11 cellular contexts compared by ENCODE assay signal in genomic region chr2:67917332-67918054, GRCh38.
DNase-seq lines count a peak whose midpoint lies in the region; ATAC-seq and TF ChIP-seq lines count a peak whose summit lies in the region.
"Had no signal": no experiment of that assay in that cellular context is flagged by ENCODE, and none has a peak within 500 bp of the region (broad histone marks: within the 10 kb centered on the region; RNA-seq: fewer than 3 reads in every experiment).

No MANE protein-coding gene starts in this region.

- TF ChIP-seq POLR2A in gastroesophageal sphincter (IDR thresholded peaks at IDR 0.05): no peak

- H3K27me3 ChIP-seq in gastroesophageal sphincter (no peaks in the 10 kb centered on the region), tibial artery (no peaks in the 10 kb centered on the region)

- DNase-seq in HFFc6 (peak; percentile 99), amniotic stem cell (lab: John Stamatoyannopoulos, UW) (peak; percentile 78), tibial artery (no peak), NCI-H146 (lab: John Stamatoyannopoulos, UW) (no peak)
- DNase-seq in activated CD4-positive, alpha-beta memory T cell treated with anti-CD3 and anti-CD28 coated beads, Interleukin-2, amount 10 ng/mL, durations not matched to agents 7 days and 5 days: no peak
- DNase-seq: effector CD8-positive, alpha-beta T cell had no signal

- no peak for TF ChIP-seq EP300 in gastroesophageal sphincter (IDR thresholded peaks at IDR 0.05)

- peak overlapping the region; percentile 97 for H3K27ac Mint-ChIP-seq in HFFc6
- no peak overlapping the region for H3K27ac Mint-ChIP-seq in activated CD4-positive, alpha-beta memory T cell treated with anti-CD3 and anti-CD28 coated beads, Interleukin-2, amount 10 ng/mL, durations not matched to agents 7 days and 5 days
- H3K27ac Mint-ChIP-seq: activated T-helper 2 cell treated with anti-CD3 and anti-CD28 coated beads, Interferon-gamma antibody, Interleukin-2, Interleukin-4, amounts not matched to agents 10 μg/mL and 5 μg/mL and 100 μg/mL, durations not matched to agents 14 hours and 24 hours and 36 hours; WTC11 had no signal

- H3K4me1 Mint-ChIP-seq in HFFc6 (ENCODE audit: low read depth): peaks cover 68% of the 10 kb centered on the region
- H3K4me1 Mint-ChIP-seq in activated CD4-positive, alpha-beta memory T cell treated with anti-CD3 and anti-CD28 coated beads, Interleukin-2, amount 10 ng/mL, durations not matched to agents 7 days and 5 days: no peaks in the 10 kb centered on the region

- no peaks in the 10 kb centered on the region; the same call in 1 of the 2 replicates for H3K9me3 Mint-ChIP-seq in HFFc6
- H3K9me3 Mint-ChIP-seq in activated CD4-positive, alpha-beta memory T cell treated with anti-CD3 and anti-CD28 coated beads, Interleukin-2, amount 10 ng/mL, durations not matched to agents 7 days and 5 days: no peaks in the 10 kb centered on the region
- H3K9me3 Mint-ChIP-seq: activated T-helper 2 cell treated with anti-CD3 and anti-CD28 coated beads, Interferon-gamma antibody, Interleukin-2, Interleukin-4, amounts not matched to agents 10 μg/mL and 5 μg/mL and 100 μg/mL, durations not matched to agents 14 hours and 24 hours and 36 hours had no signal

- H3K27ac ChIP-seq in gastroesophageal sphincter (peak overlapping the region in 1 of 4 donors; percentile 41), tibial artery (peak overlapping the region; percentile 63 to 67)

- TF ChIP-seq CTCF in HFFc6 (IDR thresholded peaks at IDR 0.05): no peak
- TF ChIP-seq CTCF in gastroesophageal sphincter (IDR thresholded peaks at IDR 0.05): no peak
- no peak for TF ChIP-seq CTCF in tibial artery (IDR thresholded peaks at IDR 0.05)

- peak; percentile 55 for ATAC-seq in gastroesophageal sphincter
- ATAC-seq in GM18907 (IDR thresholded peaks at IDR 0.05; ENCODE audit: unreplicated experiment): no peak
- ATAC-seq in GM19455 (IDR thresholded peaks at IDR 0.05; ENCODE audit: unreplicated experiment): no peak
- ATAC-seq: WTC11 had no signal

- CTCF ChIA-PET in activated CD4-positive, alpha-beta memory T cell treated with anti-CD3 and anti-CD28 coated beads, Interleukin-2, amount 10 ng/mL, durations not matched to agents 7 days and 5 days (lab: Charles Lee): no interaction called here

- H3K27me3 Mint-ChIP-seq in HFFc6 (ENCODE audit: insufficient read depth): no peaks in the 10 kb centered on the region; the same call in 1 of the 2 replicates
- H3K27me3 Mint-ChIP-seq in activated CD4-positive, alpha-beta memory T cell treated with anti-CD3 and anti-CD28 coated beads, Interleukin-2, amount 10 ng/mL, durations not matched to agents 7 days and 5 days: peaks cover 3% of the 10 kb centered on the region

- 100% methylated on average over 1 of the region's 2 CpGs; no CpG with 5 or more reads in 1 of the 2 donors for WGBS in gastroesophageal sphincter (ENCODE audit: low coverage in 1 of 2), 2 donors

- H3K4me3 Mint-ChIP-seq in HFFc6: peak overlapping the region; percentile 75
- no peak overlapping the region for H3K4me3 Mint-ChIP-seq in activated CD4-positive, alpha-beta memory T cell treated with anti-CD3 and anti-CD28 coated beads, Interleukin-2, amount 10 ng/mL, durations not matched to agents 7 days and 5 days
- H3K4me3 Mint-ChIP-seq: WTC11 had no signal

- intact Hi-C loops in tibial artery (cut with DNase I; ENCODE audit: low total_unique reads): no loop called here

- H3K4me1 ChIP-seq in gastroesophageal sphincter: no peaks in the 10 kb centered on the region
- H3K4me1 ChIP-seq in tibial artery: peaks cover 0 to 26% (median 16%) of the 10 kb centered on the region in 4 donors

- POLR2A ChIA-PET in activated CD4-positive, alpha-beta memory T cell treated with anti-CD3 and anti-CD28 coated beads, Interleukin-2, amount 10 ng/mL, durations not matched to agents 7 days and 5 days (lab: Charles Lee): no interaction called here

- H3K36me3 Mint-ChIP-seq in HFFc6 (ENCODE audit: low read depth): peaks cover 22% of the 10 kb centered on the region
- H3K36me3 Mint-ChIP-seq in activated CD4-positive, alpha-beta memory T cell treated with anti-CD3 and anti-CD28 coated beads, Interleukin-2, amount 10 ng/mL, durations not matched to agents 7 days and 5 days (ENCODE audit: low read depth): no peaks in the 10 kb centered on the region
- H3K36me3 Mint-ChIP-seq: WTC11 had no signal

- no peak overlapping the region for H3K4me3 ChIP-seq in gastroesophageal sphincter
- no peak overlapping the region for H3K4me3 ChIP-seq in tibial artery

- H3K36me3 ChIP-seq in gastroesophageal sphincter (no peaks in the 10 kb centered on the region), tibial artery (no peaks in the 10 kb centered on the region)

- H3K9me3 ChIP-seq in gastroesophageal sphincter (no peaks in the 10 kb centered on the region), tibial artery (no peaks in the 10 kb centered on the region)

Comparison
In these comparisons a context has a peak if more than half of its experiments do, and no peak if none do; other contexts are left out.
1. DNase-seq: peak in HFFc6 (single experiment) and amniotic stem cell (single experiment); none in tibial artery (0 of 2), activated CD4-positive, alpha-beta memory T cell treated with anti-CD3 and anti-CD28 coated beads, Interleukin-2, amount 10 ng/mL, durations not matched to agents 7 days and 5 days (single experiment) and NCI-H146 (single experiment).